ENCODE assay signal across 9 cellular contexts in the genomic region with DNA sequence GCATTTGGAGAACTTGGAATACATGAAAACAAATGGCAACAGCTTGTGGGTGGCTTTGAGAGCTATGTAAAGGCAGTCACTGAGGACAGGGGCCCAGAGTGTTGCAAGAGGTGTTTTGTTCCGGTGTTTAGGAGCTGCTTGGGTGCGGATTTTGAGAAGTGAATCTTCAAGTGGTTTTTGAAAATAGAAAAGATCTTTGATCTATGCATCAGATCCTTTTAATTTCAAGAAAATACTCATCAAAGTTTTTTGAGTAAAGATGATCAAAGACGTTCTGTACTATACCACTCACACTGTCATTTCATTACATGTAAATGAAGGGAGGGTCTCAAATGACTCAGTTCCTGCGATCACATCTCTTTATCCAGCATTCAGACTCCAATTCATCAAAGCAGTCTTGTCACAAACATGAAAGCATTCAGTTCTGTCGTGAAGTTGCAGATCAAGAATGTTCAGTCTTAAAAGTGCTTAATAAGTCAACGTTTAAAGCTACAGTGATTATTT.
DNase-seq lines count a peak whose midpoint lies in the region; ATAC-seq and TF ChIP-seq lines count a peak whose summit lies in the region.
"Had no signal": no experiment of that assay in that cellular context is flagged by ENCODE, and none has a peak within 500 bp of the region (broad histone marks: within the 10 kb centered on the region; RNA-seq: fewer than 3 reads in every experiment).

No MANE protein-coding gene starts in this region.

- H3K27ac Mint-ChIP-seq in T-helper 17 cell, result peak overlapping the region; percentile 39

- H4K20me1 ChIP-seq in GM23248 (ENCODE audit: insufficient read depth) (no peaks in the 10 kb centered on the region), smooth muscle cell (ENCODE audit: low read depth) (no peaks in the 10 kb centered on the region), osteoblast (ENCODE audit: insufficient read depth, low read length) (no peaks in the 10 kb centered on the region)

- WGBS in GM23248 (ENCODE audit: low coverage in 1 of 2, low lambda C conversion rate in 2 of 2, missing lambda C conversion rate in 2 of 2), 2 experiments, result 40 to 43% methylated on average over 6 of the region's 6 CpGs
- 44% methylated on average over 6 of the region's 6 CpGs for WGBS in smooth muscle cell (ENCODE audit: low lambda C conversion rate)
- WGBS in mesenchymal stem cell, result 77% methylated on average over 3 of the region's 6 CpGs

- no peaks in the 10 kb centered on the region for H3K79me2 ChIP-seq in GM23248 (ENCODE audit: insufficient read depth)
- no peaks in the 10 kb centered on the region for H3K79me2 ChIP-seq in smooth muscle cell (ENCODE audit: low read depth)
- no peaks in the 10 kb centered on the region for H3K79me2 ChIP-seq in osteoblast (ENCODE audit: insufficient read depth, low read length)

- H3K27me3 ChIP-seq in GM23248 (replicated peaks; ENCODE audit: insufficient read depth) (no peaks in the 10 kb centered on the region), smooth muscle cell (ENCODE audit: low read depth) (no peaks in the 10 kb centered on the region), mesenchymal stem cell (ENCODE audit: control insufficient read depth in 1 of 2, insufficient read depth in 1 of 2, low read length in 2 of 2) (no peaks in the 10 kb centered on the region), osteoblast (ENCODE audit: insufficient read depth, low read length) (peaks cover 17% of the 10 kb centered on the region)

- ATAC-seq in GM18498 (IDR thresholded peaks at IDR 0.05; ENCODE audit: unreplicated experiment) (peak; percentile 57), T-helper 17 cell (peak; percentile 86)

- H3K36me3 ChIP-seq in GM23248 (ENCODE audit: low read depth), result no peaks in the 10 kb centered on the region
- no peaks in the 10 kb centered on the region for H3K36me3 ChIP-seq in smooth muscle cell (ENCODE audit: low read depth)
- no peaks in the 10 kb centered on the region for H3K36me3 ChIP-seq in mesenchymal stem cell (ENCODE audit: control insufficient read depth in 1 of 2, insufficient read depth in 2 of 2, low read depth in 1 of 2, low read length in 2 of 2)
- no peaks in the 10 kb centered on the region for H3K36me3 ChIP-seq in osteoblast (ENCODE audit: insufficient read depth, low read length)

- no peak overlapping the region for H2BK120ac ChIP-seq in mesenchymal stem cell (ENCODE audit: low read depth, low read length)

- no peak overlapping the region for H3K27ac ChIP-seq in GM23248
- H3K27ac ChIP-seq in smooth muscle cell (ENCODE audit: low read depth), result no peak overlapping the region
- no peak overlapping the region for H3K27ac ChIP-seq in mesenchymal stem cell (ENCODE audit: low read length, poor library complexity, severe bottlenecking)
- no peak overlapping the region for H3K27ac ChIP-seq in osteoblast (ENCODE audit: low read depth, low read length)

- H4K8ac ChIP-seq in mesenchymal stem cell (ENCODE audit: low read length), result no peak overlapping the region

- H2BK12ac ChIP-seq in mesenchymal stem cell (ENCODE audit: low read length in 2 of 2), result no peak overlapping the region

- H2AK5ac ChIP-seq in mesenchymal stem cell (ENCODE audit: low read length, severe bottlenecking), result no peak overlapping the region

- H3K9ac ChIP-seq in GM23248 (no peak overlapping the region), smooth muscle cell (ENCODE audit: low read depth) (no peak overlapping the region), mesenchymal stem cell (ENCODE audit: low read length) (no peak overlapping the region)

- DNase-seq in GM23248 (no peak), T-helper 17 cell (no peak), smooth muscle cell (lab: John Stamatoyannopoulos, UW; ENCODE audit: unreplicated experiment) (no peak), inferior parietal cortex (ENCODE audit: extremely low spot score) (no peak), mesenchymal stem cell (no peak), osteoblast (ENCODE audit: insufficient read length, low spot score, missing footprints) (no peak), NCI-H2029 treated with DMSO at 0.1 percent for 48 hours (lab: John Stamatoyannopoulos, UW) (no peak)
- DNase-seq: DND-41 had no signal

- no peak overlapping the region for H2BK5ac ChIP-seq in mesenchymal stem cell (ENCODE audit: low read depth, low read length, poor library complexity, severe bottlenecking)

- in situ Hi-C loops in GM23248 (cut with MboI), result no loop called here

- peak overlapping the region; percentile 56 for H3K4me3 Mint-ChIP-seq in T-helper 17 cell

- H3F3A ChIP-seq in GM23248 (ENCODE audit: insufficient read depth) (peaks cover 10% of the 10 kb centered on the region; the same call in 1 of the 2 replicates), smooth muscle cell (ENCODE audit: low read depth) (no peaks in the 10 kb centered on the region)

- H2AFZ ChIP-seq in GM23248 (peak overlapping the region; percentile 38; the same call in 1 of the 2 replicates), smooth muscle cell (ENCODE audit: low read depth) (peak overlapping the region; percentile 29), mesenchymal stem cell (ENCODE audit: low read depth, low read length) (no peak overlapping the region), osteoblast (ENCODE audit: low read length) (no peak overlapping the region)

- H3K4me1 ChIP-seq in GM23248 (ENCODE audit: insufficient read depth) (peaks cover 6% of the 10 kb centered on the region), smooth muscle cell (ENCODE audit: low read depth) (no peaks in the 10 kb centered on the region), mesenchymal stem cell (ENCODE audit: control insufficient read depth, insufficient read depth, low read depth, low read length) (no peaks in the 10 kb centered on the region), osteoblast (ENCODE audit: insufficient read depth, low read length) (no peaks in the 10 kb centered on the region)

- no peak overlapping the region for H3K4me2 ChIP-seq in GM23248 (ENCODE audit: unreplicated experiment)
- no peak overlapping the region for H3K4me2 ChIP-seq in smooth muscle cell
- H3K4me2 ChIP-seq in mesenchymal stem cell (ENCODE audit: low read length, poor library complexity, severe bottlenecking), result no peak overlapping the region
- H3K4me2 ChIP-seq in osteoblast (ENCODE audit: insufficient read depth, low read length), result no peak overlapping the region

- no peak overlapping the region for H3K4ac ChIP-seq in mesenchymal stem cell (ENCODE audit: low read depth in 1 of 2, low read length in 2 of 2)

- H3K14ac ChIP-seq in mesenchymal stem cell (ENCODE audit: low read length in 2 of 2), result no peak overlapping the region

- peaks cover 13% of the 10 kb centered on the region for H3K4me1 Mint-ChIP-seq in T-helper 17 cell

- H2BK15ac ChIP-seq in mesenchymal stem cell (ENCODE audit: low read depth, poor library complexity, severe bottlenecking), result no peak overlapping the region

- H3K4me3 ChIP-seq in GM23248 (no peak overlapping the region), smooth muscle cell (no peak overlapping the region), mesenchymal stem cell (ENCODE audit: insufficient read depth in 1 of 2, low read depth in 1 of 2, low read length in 2 of 2) (no peak overlapping the region), osteoblast (ENCODE audit: insufficient read depth, low read length) (no peak overlapping the region)

- no peaks in the 10 kb centered on the region for H3K36me3 Mint-ChIP-seq in T-helper 17 cell (ENCODE audit: low read depth)

- H3K9me2 ChIP-seq in GM23248 (ENCODE audit: insufficient read depth), result no peaks in the 10 kb centered on the region

- H4K91ac ChIP-seq in mesenchymal stem cell (ENCODE audit: low read length), result no peak overlapping the region

- H3K79me1 ChIP-seq in mesenchymal stem cell (replicated peaks; ENCODE audit: low read length, poor library complexity, severe bottlenecking), result no peaks in the 10 kb centered on the region

- H3K9me3 ChIP-seq in GM23248 (ENCODE audit: low read depth) (no peaks in the 10 kb centered on the region), T-helper 17 cell (ENCODE audit: control insufficient read depth, low read length, poor library complexity, severe bottlenecking) (no peaks in the 10 kb centered on the region), smooth muscle cell (replicated peaks; ENCODE audit: low read depth) (no peaks in the 10 kb centered on the region), mesenchymal stem cell (ENCODE audit: control insufficient read depth, low read length) (no peaks in the 10 kb centered on the region), osteoblast (ENCODE audit: low read depth, low read length) (no peaks in the 10 kb centered on the region)

- H3K27me3 Mint-ChIP-seq in T-helper 17 cell, result peaks cover 7% of the 10 kb centered on the region

- H3K23ac ChIP-seq in mesenchymal stem cell (ENCODE audit: low read length in 2 of 2), result no peak overlapping the region

- TF ChIP-seq CTCF in smooth muscle cell (IDR thresholded peaks at IDR 0.05; ENCODE audit: borderline replicate concordance, insufficient read depth, poor library complexity, severe bottlenecking), result no peak
- TF ChIP-seq CTCF in osteoblast (IDR thresholded peaks at IDR 0.05; ENCODE audit: extremely low read depth, low read depth, low read length), result no peak

- no peak overlapping the region for H3K18ac ChIP-seq in mesenchymal stem cell (ENCODE audit: low read depth in 1 of 2, low read length in 2 of 2)

Comparison
In these comparisons a context has a peak if more than half of its experiments do, and no peak if none do; other contexts are left out.
1. H2AFZ ChIP-seq: peak in GM23248 (single experiment) and smooth muscle cell (single experiment); none in mesenchymal stem cell (single experiment) and osteoblast (single experiment).